8 cellular contexts compared by ENCODE assay signal in genomic region chr5:4868140-4868735, GRCh38.
DNase-seq lines count a peak whose midpoint lies in the region; ATAC-seq, FAIRE-seq and TF ChIP-seq lines count a peak whose summit lies in the region.

No MANE protein-coding gene starts in this region.

- FAIRE-seq in pancreas (lab: Jason Lieb, UNC): no peak

- H3K79me2 ChIP-seq in DND-41 (ENCODE audit: insufficient read depth, low read length): no peaks in the 10 kb centered on the region

- intact Hi-C loops in pancreas (cut with DNase I): no loop called here

- H3K36me3 ChIP-seq in DND-41 (ENCODE audit: insufficient read depth, low read length) (no peaks in the 10 kb centered on the region), pancreas (no peaks in the 10 kb centered on the region)

- no peak overlapping the region for H3K4me2 ChIP-seq in DND-41 (ENCODE audit: insufficient read depth, low read length)

- no peak overlapping the region for H3K27ac ChIP-seq in DND-41 (ENCODE audit: low read length)
- no peak overlapping the region for H3K27ac ChIP-seq in VCaP
- no peak overlapping the region for H3K27ac ChIP-seq in pancreas

- ATAC-seq in DND-41 (ENCODE audit: insufficient read depth, low read depth): peak; percentile 69
- ATAC-seq in GM19395 (IDR thresholded peaks at IDR 0.05; ENCODE audit: unreplicated experiment): peak; percentile 84
- peak; percentile 79 to 89 (median 88) for ATAC-seq in pancreas
- no peak for ATAC-seq in HG03108 (IDR thresholded peaks at IDR 0.05; ENCODE audit: unreplicated experiment)

- H3K4me3 ChIP-seq in DND-41 (ENCODE audit: low read depth in 1 of 2, low read length in 2 of 2) (no peak overlapping the region), fibroblast of pulmonary artery (replicated peaks; ENCODE audit: low read depth, low read length) (no peak overlapping the region), pancreas (no peak overlapping the region)

- H4K20me1 ChIP-seq in DND-41 (ENCODE audit: insufficient read depth, low read length): no peaks in the 10 kb centered on the region

- H3K9ac ChIP-seq in DND-41 (ENCODE audit: low read depth, low read length): no peak overlapping the region

- H3K27me3 ChIP-seq in DND-41 (ENCODE audit: insufficient read depth, low read length, poor library complexity) (peaks cover 13% of the 10 kb centered on the region), pancreas (no peaks in the 10 kb centered on the region)

- no peak overlapping the region for H2AFZ ChIP-seq in DND-41 (ENCODE audit: low read depth, low read length)

- TF ChIP-seq CTCF in DND-41 (IDR thresholded peaks at IDR 0.05; ENCODE audit: borderline replicate concordance, extremely low read depth, low read length, poor library complexity, severe bottlenecking) (peak; percentile 92), VCaP (conservative IDR thresholded peaks at IDR 0.05) (peak; percentile 94), fibroblast of pulmonary artery (IDR thresholded peaks at IDR 0.05; ENCODE audit: low read length, missing control alignments) (peak; percentile 67), pancreas (IDR thresholded peaks at IDR 0.05) (peak; percentile 71 to 82 (median 78))

- peaks cover 3% of the 10 kb centered on the region for H3K9me3 ChIP-seq in DND-41 (ENCODE audit: insufficient read depth, low read length, severe bottlenecking)
- no peaks in the 10 kb centered on the region for H3K9me3 ChIP-seq in pancreas

- H3K4me1 ChIP-seq in DND-41 (ENCODE audit: insufficient read depth, low read length): no peaks in the 10 kb centered on the region
- no peaks in the 10 kb centered on the region for H3K4me1 ChIP-seq in pancreas

- WGBS in pancreas, 2 donors: 20 to 28% methylated on average over 9 of the region's 9 CpGs

- DNase-seq in DND-41 (peak; percentile 69), NAMALWA (ENCODE audit: low spot score) (peak; percentile 88), fibroblast of pulmonary artery (ENCODE audit: low read depth) (peak; percentile 24), pancreas (peak in 5 of 6 donors; percentile 42 to 82 (median 75)), GF-D8 (lab: John Stamatoyannopoulos, UW) (no peak)
